8 cellular contexts compared by ENCODE assay signal in genomic region chr22:17637490-17638181, GRCh38. TPM values are rescaled to one million over a fixed set of nuclear protein-coding genes. Genes with fewer than 3 reads are reported as not detected.
DNase-seq lines count a peak whose midpoint lies in the region; ATAC-seq, FAIRE-seq and TF ChIP-seq lines count a peak whose summit lies in the region.

No MANE protein-coding gene starts in this region.

- FAIRE-seq in kidney (lab: Jason Lieb, UNC), result no peak

- H3K27me3 Mint-ChIP-seq in activated CD8-positive, alpha-beta memory T cell treated with anti-CD3 and anti-CD28 coated beads, Interleukin-2, amount 10 ng/mL, durations not matched to agents 7 days and 5 days, result no peaks in the 10 kb centered on the region
- no peaks in the 10 kb centered on the region for H3K27me3 Mint-ChIP-seq in activated T-helper 17 cell treated with anti-CD3 and anti-CD28 coated beads, Interleukin-2, amount 50 U/mL, for 72 hours

- WGBS in thymus, result 64% methylated on average over 10 of the region's 10 CpGs

- no peak for TF ChIP-seq CTCF in kidney (IDR thresholded peaks at IDR 0.05; ENCODE audit: borderline replicate concordance, extremely low read depth, insufficient read depth)

- CTCF ChIA-PET in activated CD8-positive, alpha-beta memory T cell treated with anti-CD3 and anti-CD28 coated beads, Interleukin-2, amount 10 ng/mL, durations not matched to agents 7 days and 5 days (lab: Charles Lee), result no interaction called here

- peak overlapping the region; percentile 95 for H3K4me3 ChIP-seq in kidney (ENCODE audit: low read length in 2 of 2)
- peak overlapping the region; percentile 63 for H3K4me3 ChIP-seq in thymus (ENCODE audit: low read length)

- H3K27ac ChIP-seq in kidney (ENCODE audit: low read depth in 2 of 2, low read length in 2 of 2), result peak overlapping the region; percentile 97 to 99
- peak overlapping the region; percentile 99 for H3K27ac ChIP-seq in thymus (ENCODE audit: low read depth)

- H3K36me3 Mint-ChIP-seq in activated CD8-positive, alpha-beta memory T cell treated with anti-CD3 and anti-CD28 coated beads, Interleukin-2, amount 10 ng/mL, durations not matched to agents 7 days and 5 days, result peaks cover 8% of the 10 kb centered on the region
- H3K36me3 Mint-ChIP-seq in activated T-helper 17 cell treated with anti-CD3 and anti-CD28 coated beads, Interleukin-2, amount 50 U/mL, for 72 hours (ENCODE audit: low read depth), result peaks cover 14% of the 10 kb centered on the region

- no peak for ATAC-seq in activated CD8-positive, alpha-beta memory T cell treated with anti-CD3 and anti-CD28 coated beads, Interleukin-2, amount 10 ng/mL, durations not matched to agents 7 days and 5 days
- ATAC-seq in activated T-helper 17 cell treated with anti-CD3 and anti-CD28 coated beads, Interleukin-2, amount 50 U/mL, for 72 hours (replicated peaks), result no peak
- ATAC-seq in GM21360 (IDR thresholded peaks at IDR 0.05; ENCODE audit: unreplicated experiment), result no peak
- ATAC-seq in GM19023 (IDR thresholded peaks at IDR 0.05; ENCODE audit: unreplicated experiment), result no peak

- H3K36me3 ChIP-seq in kidney (ENCODE audit: control insufficient read depth in 1 of 2, insufficient read depth in 2 of 2, low read length in 2 of 2), result no peaks in the 10 kb centered on the region
- H3K36me3 ChIP-seq in thymus (ENCODE audit: control insufficient read depth, insufficient read depth), result no peaks in the 10 kb centered on the region

- H3K27me3 ChIP-seq in thymus (ENCODE audit: control insufficient read depth, insufficient read depth), result no peaks in the 10 kb centered on the region

- H3K9me3 ChIP-seq in kidney (ENCODE audit: control insufficient read depth in 1 of 2, low read length in 2 of 2) (no peaks in the 10 kb centered on the region), thymus (ENCODE audit: control insufficient read depth) (no peaks in the 10 kb centered on the region)

- intact Hi-C loops in kidney (cut with DNase I), result no loop called here

- H3K27ac Mint-ChIP-seq in activated CD8-positive, alpha-beta memory T cell treated with anti-CD3 and anti-CD28 coated beads, Interleukin-2, amount 10 ng/mL, durations not matched to agents 7 days and 5 days, result peak overlapping the region; percentile 98
- H3K27ac Mint-ChIP-seq in activated T-helper 17 cell treated with anti-CD3 and anti-CD28 coated beads, Interleukin-2, amount 50 U/mL, for 72 hours, result peak overlapping the region; percentile 89

- H3K9ac ChIP-seq in kidney (ENCODE audit: low read length in 2 of 2), result peak overlapping the region; percentile 85 to 100

- no peaks in the 10 kb centered on the region for H3K9me3 Mint-ChIP-seq in activated CD8-positive, alpha-beta memory T cell treated with anti-CD3 and anti-CD28 coated beads, Interleukin-2, amount 10 ng/mL, durations not matched to agents 7 days and 5 days (ENCODE audit: low read depth)
- H3K9me3 Mint-ChIP-seq in activated T-helper 17 cell treated with anti-CD3 and anti-CD28 coated beads, Interleukin-2, amount 50 U/mL, for 72 hours, result no peaks in the 10 kb centered on the region

- peaks cover 24% of the 10 kb centered on the region for H3K4me1 Mint-ChIP-seq in activated CD8-positive, alpha-beta memory T cell treated with anti-CD3 and anti-CD28 coated beads, Interleukin-2, amount 10 ng/mL, durations not matched to agents 7 days and 5 days
- peaks cover 7% of the 10 kb centered on the region for H3K4me1 Mint-ChIP-seq in activated T-helper 17 cell treated with anti-CD3 and anti-CD28 coated beads, Interleukin-2, amount 50 U/mL, for 72 hours

- H3K4me3 Mint-ChIP-seq in activated CD8-positive, alpha-beta memory T cell treated with anti-CD3 and anti-CD28 coated beads, Interleukin-2, amount 10 ng/mL, durations not matched to agents 7 days and 5 days, result peak overlapping the region; percentile 91
- H3K4me3 Mint-ChIP-seq in activated T-helper 17 cell treated with anti-CD3 and anti-CD28 coated beads, Interleukin-2, amount 50 U/mL, for 72 hours, result peak overlapping the region; percentile 86

- H3K4me1 ChIP-seq in kidney (ENCODE audit: control insufficient read depth in 1 of 2, insufficient read depth in 1 of 2, low read depth in 1 of 2, low read length in 2 of 2) (peaks cover 0 to 9% of the 10 kb centered on the region in 2 donors), thymus (ENCODE audit: control insufficient read depth, insufficient read depth, low read length) (peaks cover 8% of the 10 kb centered on the region)

- no peak for DNase-seq in activated CD8-positive, alpha-beta memory T cell treated with anti-CD3 and anti-CD28 coated beads, Interleukin-2, amount 10 ng/mL, durations not matched to agents 7 days and 5 days
- DNase-seq in activated CD8-positive, alpha-beta memory T cell treated with anti-CD3 and anti-CD28 coated beads, Interleukin-2, amount 50 U/mL, for 4 hours, result no peak
- no peak for DNase-seq in kidney
- DNase-seq in HK-2 (ENCODE audit: unreplicated experiment), result no peak

RNA-seq across cellular contexts. Expression of gene BCL2L13, which starts 0.9 kb away (rescaled TPM):
- total RNA-seq in activated CD8-positive, alpha-beta memory T cell treated with anti-CD3 and anti-CD28 coated beads, Interleukin-2, amount 10 ng/mL, durations not matched to agents 7 days and 5 days, result 10 to 100 TPM; 27.6 to 32.7 TPM
- total RNA-seq in activated T-helper 17 cell treated with anti-CD3 and anti-CD28 coated beads, Interleukin-2, amount 50 U/mL, for 72 hours, result 10 to 100 TPM; 25.1 to 31.4 TPM
- total RNA-seq in kidney, result 50.5 TPM
- polyA plus RNA-seq in kidney (ENCODE audit: insufficient read depth, low read depth, low replicate concordance) (43.8 TPM), thymus (27.6 TPM)

RNA-seq across cellular contexts. Expression of gene ATP6V1E1, which starts 9.1 kb away (rescaled TPM):
- total RNA-seq in activated CD8-positive, alpha-beta memory T cell treated with anti-CD3 and anti-CD28 coated beads, Interleukin-2, amount 10 ng/mL, durations not matched to agents 7 days and 5 days, result 10 to 100 TPM; 78.4 to 97.5 TPM
- total RNA-seq in activated T-helper 17 cell treated with anti-CD3 and anti-CD28 coated beads, Interleukin-2, amount 50 U/mL, for 72 hours, result 10 to 100 TPM; 73.2 to 97.1 TPM
- 138 TPM for total RNA-seq in kidney
- 443 TPM for polyA plus RNA-seq in kidney (ENCODE audit: insufficient read depth, low read depth, low replicate concordance)
- 138 TPM for polyA plus RNA-seq in thymus
